Comparison of ENCODE assay signal across 9 cellular contexts in the genomic region with DNA sequence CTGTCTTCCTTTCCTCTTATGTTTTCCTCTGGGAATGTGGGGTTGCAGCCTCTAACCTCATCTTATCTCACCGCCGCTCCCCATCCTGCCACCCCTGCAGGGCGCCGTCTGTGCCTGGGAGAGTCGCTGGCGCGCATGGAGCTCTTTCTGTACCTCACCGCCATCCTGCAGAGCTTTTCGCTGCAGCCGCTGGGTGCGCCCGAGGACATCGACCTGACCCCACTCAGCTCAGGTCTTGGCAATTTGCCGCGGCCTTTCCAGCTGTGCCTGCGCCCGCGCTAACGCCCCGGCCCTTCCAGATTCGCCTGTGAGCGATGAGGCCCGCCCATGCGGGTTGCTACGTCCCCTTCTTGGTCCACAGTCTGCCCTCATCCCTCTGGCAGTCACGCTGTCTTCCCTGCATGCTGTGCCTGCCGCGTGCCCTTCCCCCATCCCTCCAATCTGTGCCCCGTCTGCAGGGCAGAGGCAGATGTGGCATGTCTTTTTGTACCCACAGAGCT. TPM values are rescaled to one million over a fixed set of nuclear protein-coding genes. Genes with fewer than 3 reads are reported as not detected.
DNase-seq lines count a peak whose midpoint lies in the region; ATAC-seq and TF ChIP-seq lines count a peak whose summit lies in the region.
"Not testable (repeated sequence)": the region's sequence is repeated elsewhere in the genome, so short reads cannot be mapped to it uniquely, and the experiment has no call there.
"Had no signal": no experiment of that assay in that cellular context is flagged by ENCODE, and none has a peak within 500 bp of the region (broad histone marks: within the 10 kb centered on the region; RNA-seq: fewer than 3 reads in every experiment).

No MANE protein-coding gene starts in this region.

- ATAC-seq in Panc1 = peak; percentile 87
- peak; percentile 96 for ATAC-seq in activated CD8-positive, alpha-beta T cell treated with anti-CD3 and anti-CD28 coated beads, Interleukin-2, amount 10 ng/mL, durations not matched to agents 7 days and 5 days

- DNase-seq in Calu3 (peak; percentile 84), HuH-7.5 (ENCODE audit: low spot score) (peak; percentile 35), MCF 10A (ENCODE audit: unreplicated experiment) (peak; percentile 32), hepatocyte (ENCODE audit: low spot score) (peak; percentile 90), pons (ENCODE audit: low spot score) (peak; percentile 1)
- not testable (repeated sequence) for DNase-seq in Panc1 (ENCODE audit: low read depth, low spot score)
- peak; percentile 68 for DNase-seq in activated CD8-positive, alpha-beta T cell treated with anti-CD3 and anti-CD28 coated beads, Interleukin-2, amount 10 ng/mL, durations not matched to agents 7 days and 5 days
- DNase-seq in stimulated activated CD8-positive, alpha-beta memory T cell treated with anti-CD3 and anti-CD28 coated beads, Interleukin-7, amount 100 ng/mL, for 4 hours (ENCODE audit: low read depth in 2 of 2) = peak; percentile 52 to 67

- not testable (repeated sequence) for H3K79me2 ChIP-seq in hepatocyte

- peak overlapping the region; percentile 45 for H3K4me3 Mint-ChIP-seq in Calu3 (ENCODE audit: low read depth, unreplicated experiment)
- H3K4me3 Mint-ChIP-seq in activated CD8-positive, alpha-beta T cell treated with anti-CD3 and anti-CD28 coated beads, Interleukin-2, amount 10 ng/mL, durations not matched to agents 7 days and 5 days = peak overlapping the region; percentile 19
- peak overlapping the region; percentile 35 for H3K4me3 Mint-ChIP-seq in MCF 10A (ENCODE audit: unreplicated experiment)

- H2AFZ ChIP-seq in hepatocyte = not testable (repeated sequence)

- H3K9me3 Mint-ChIP-seq in Calu3 (ENCODE audit: low read depth, unreplicated experiment); activated CD8-positive, alpha-beta T cell treated with anti-CD3 and anti-CD28 coated beads, Interleukin-2, amount 10 ng/mL, durations not matched to agents 7 days and 5 days (ENCODE audit: insufficient read depth); MCF 10A (ENCODE audit: unreplicated experiment): not testable (repeated sequence)

- peaks cover 21% of the 10 kb centered on the region for H3K4me1 Mint-ChIP-seq in Calu3 (ENCODE audit: low read depth, unreplicated experiment)
- peaks cover 15% of the 10 kb centered on the region for H3K4me1 Mint-ChIP-seq in activated CD8-positive, alpha-beta T cell treated with anti-CD3 and anti-CD28 coated beads, Interleukin-2, amount 10 ng/mL, durations not matched to agents 7 days and 5 days (ENCODE audit: low read depth)
- peaks cover 18% of the 10 kb centered on the region for H3K4me1 Mint-ChIP-seq in MCF 10A (ENCODE audit: insufficient read depth, unreplicated experiment)

- intact Hi-C loops in Calu3 (cut with micrococcal nuclease; ENCODE audit: unreplicated experiment); Panc1 (cut with micrococcal nuclease; ENCODE audit: unreplicated experiment): not testable (repeated sequence)
- intact Hi-C loops in MCF 10A (cut with micrococcal nuclease) = loop anchor here (1.0 kb wide), 1 partner anchor 16 kb away; no protein-coding TSS in a partner anchor

- H3K4me3 ChIP-seq in Panc1 (ENCODE audit: low read depth in 2 of 2, low read length in 2 of 2) = peak overlapping the region in 1 of 2 experiments; percentile 15; a peak in 1 of 4 replicates
- not testable (repeated sequence) for H3K4me3 ChIP-seq in hepatocyte

- in situ Hi-C loops in Panc1 (cut with HindIII; ENCODE audit: low pct_unique_long_range_greater_than_20kb, low sequenced_read_pairs) = not testable (repeated sequence)

- H3K36me3 Mint-ChIP-seq in Calu3 (ENCODE audit: insufficient read depth, unreplicated experiment); activated CD8-positive, alpha-beta T cell treated with anti-CD3 and anti-CD28 coated beads, Interleukin-2, amount 10 ng/mL, durations not matched to agents 7 days and 5 days (ENCODE audit: low read depth): not testable (repeated sequence)
- peaks cover 11% of the 10 kb centered on the region for H3K36me3 Mint-ChIP-seq in MCF 10A (ENCODE audit: insufficient read depth, unreplicated experiment)

- peak overlapping the region; percentile 56 for H3K4me2 ChIP-seq in hepatocyte

- peaks cover 41% of the 10 kb centered on the region for H3K27me3 Mint-ChIP-seq in Calu3 (ENCODE audit: unreplicated experiment)
- H3K27me3 Mint-ChIP-seq in activated CD8-positive, alpha-beta T cell treated with anti-CD3 and anti-CD28 coated beads, Interleukin-2, amount 10 ng/mL, durations not matched to agents 7 days and 5 days (ENCODE audit: low read depth) = peaks cover 27% of the 10 kb centered on the region
- H3K27me3 Mint-ChIP-seq in MCF 10A (ENCODE audit: insufficient read depth, unreplicated experiment) = peaks cover 47% of the 10 kb centered on the region

- H3K9me3 ChIP-seq in Panc1 (ENCODE audit: control insufficient read depth, insufficient read depth, low read depth, low read length); hepatocyte (ENCODE audit: low read depth): not testable (repeated sequence)

- WGBS in hepatocyte (ENCODE audit: low lambda C conversion rate, missing lambda C conversion rate) = 4% methylated on average over 29 of the region's 29 CpGs

- H3K36me3 ChIP-seq in Panc1 (ENCODE audit: control insufficient read depth, insufficient read depth, low read length); hepatocyte (replicated peaks; ENCODE audit: insufficient read depth, low read depth): not testable (repeated sequence)

- not testable (repeated sequence) for H4K20me1 ChIP-seq in hepatocyte (ENCODE audit: insufficient read depth, poor library complexity, severe bottlenecking)

- TF ChIP-seq CTCF in Calu3 (IDR thresholded peaks at IDR 0.05; ENCODE audit: unreplicated experiment) = peak; percentile 40
- TF ChIP-seq CTCF in Panc1 (IDR thresholded peaks at IDR 0.05) = peak; percentile 38
- peak; percentile 14 for TF ChIP-seq CTCF in MCF 10A (IDR thresholded peaks at IDR 0.05; ENCODE audit: unreplicated experiment)
- TF ChIP-seq CTCF in hepatocyte (IDR thresholded peaks at IDR 0.05; ENCODE audit: poor library complexity) = peak; percentile 38

- CTCF ChIA-PET in Calu3 (lab: Charles Lee) = interaction anchor here (0.6 to 0.8 kb wide), 2 partner anchors 83 to 203 kb away, joined by 3 read pairs; no protein-coding TSS in a partner anchor
- CTCF ChIA-PET in Panc1 (lab: Charles Lee); MCF 10A (lab: Yijun Ruan, JAX): not testable (repeated sequence)
- CTCF ChIA-PET in activated CD8-positive, alpha-beta T cell treated with anti-CD3 and anti-CD28 coated beads, Interleukin-2, amount 10 ng/mL, durations not matched to agents 7 days and 5 days (lab: Charles Lee) = interaction anchor here (1.2 to 1.9 kb wide), 5 partner anchors 9 to 134 kb away, joined by 3 to 23 read pairs (median 4); no protein-coding TSS in a partner anchor

- not testable (repeated sequence) for H3K27ac ChIP-seq in Panc1 (ENCODE audit: low read length); hepatocyte

- not testable (repeated sequence) for H3K27me3 ChIP-seq in Panc1 (ENCODE audit: control insufficient read depth, insufficient read depth, low read length); hepatocyte

- not testable (repeated sequence) for H3K9me2 ChIP-seq in hepatocyte (replicated peaks; ENCODE audit: insufficient read depth)

- peak overlapping the region; percentile 1 for H3K27ac Mint-ChIP-seq in Calu3 (ENCODE audit: unreplicated experiment)
- not testable (repeated sequence) for H3K27ac Mint-ChIP-seq in activated CD8-positive, alpha-beta T cell treated with anti-CD3 and anti-CD28 coated beads, Interleukin-2, amount 10 ng/mL, durations not matched to agents 7 days and 5 days; MCF 10A (ENCODE audit: low read depth, unreplicated experiment)

- POLR2A ChIA-PET in Panc1 (lab: Charles Lee); activated CD8-positive, alpha-beta T cell treated with anti-CD3 and anti-CD28 coated beads, Interleukin-2, amount 10 ng/mL, durations not matched to agents 7 days and 5 days (lab: Charles Lee); MCF 10A (lab: Yijun Ruan, JAX): not testable (repeated sequence)

- not testable (repeated sequence) for H3K4me1 ChIP-seq in Panc1 (ENCODE audit: control insufficient read depth, insufficient read depth, low read length); hepatocyte (ENCODE audit: insufficient read depth)

- BruUV-seq in Calu3 (replicated peaks; lab: Mats Ljungman, UMichigan); Panc1 (replicated peaks; lab: Mats Ljungman, UMichigan); MCF 10A (replicated peaks; lab: Mats Ljungman, UMichigan): not testable (repeated sequence)

RNA-seq across cellular contexts. Expression of gene CYP2F1, which starts 13.6 kb away (rescaled TPM):
- total RNA-seq in Calu3 (2022) (not detected in 2 replicates), Panc1 (2021; ENCODE audit: unreplicated experiment) (not detected), MCF 10A (2022) (not detected in 2 replicates), hepatocyte (not detected in 2 replicates)
- polyA plus RNA-seq in Panc1 (2012; ENCODE audit: insufficient read length) = not detected
- total RNA-seq in activated CD8-positive, alpha-beta T cell treated with anti-CD3 and anti-CD28 coated beads, Interleukin-2, amount 10 ng/mL, durations not matched to agents 7 days and 5 days = not detected
- polyA plus RNA-seq in hepatocyte = not detected in 2 replicates
- total RNA-seq: urinary bladder had no signal
- polyA plus RNA-seq: urinary bladder had no signal

RNA-seq across cellular contexts. Expression of gene CYP2A13, which starts 39.6 kb away (rescaled TPM):
- total RNA-seq in Calu3 (2022) (not detected in 2 replicates), Panc1 (2021; ENCODE audit: unreplicated experiment) (not detected), MCF 10A (2022) (not detected in 2 replicates), hepatocyte (not detected in 2 replicates)
- not detected for polyA plus RNA-seq in Panc1 (2012; ENCODE audit: insufficient read length)
- not detected for total RNA-seq in activated CD8-positive, alpha-beta T cell treated with anti-CD3 and anti-CD28 coated beads, Interleukin-2, amount 10 ng/mL, durations not matched to agents 7 days and 5 days
- polyA plus RNA-seq in hepatocyte = 0.23 TPM in 1 of 2 replicates, not detected in the other
- total RNA-seq: urinary bladder had no signal
